In the genomic region with DNA sequence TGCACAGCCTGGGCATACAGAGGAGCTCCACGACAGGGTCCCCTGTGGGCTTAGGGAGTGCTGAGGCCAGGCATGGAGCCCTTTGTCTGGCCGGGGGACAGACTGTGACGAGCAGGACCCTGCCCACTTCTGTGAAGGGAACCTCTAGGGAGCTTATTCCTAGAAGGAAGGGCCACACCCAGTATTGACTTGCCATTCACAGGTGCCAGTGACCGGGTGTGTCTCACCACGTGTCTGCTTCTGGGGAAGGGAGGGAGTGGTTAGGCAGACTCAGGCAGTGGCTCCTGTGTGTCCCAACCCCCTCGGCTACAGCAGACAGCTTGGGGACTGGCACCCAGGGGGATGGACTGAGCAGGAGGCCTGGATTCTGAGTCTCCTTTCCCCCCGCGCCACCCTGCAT, we compare ENCODE assay signal across 12 cellular contexts. TPM values are rescaled to one million over a fixed set of nuclear protein-coding genes. Genes with fewer than 3 reads are reported as not detected.
DNase-seq lines count a peak whose midpoint lies in the region; ATAC-seq and TF ChIP-seq lines count a peak whose summit lies in the region.
"Had no signal": no experiment of that assay in that cellular context is flagged by ENCODE, and none has a peak within 500 bp of the region (broad histone marks: within the 10 kb centered on the region; RNA-seq: fewer than 3 reads in every experiment).

No MANE protein-coding gene starts in this region.

- H2AFZ ChIP-seq in osteoblast (ENCODE audit: low read length): no peak overlapping the region

- H3K9me3 ChIP-seq in osteoblast (ENCODE audit: low read depth, low read length) (no peaks in the 10 kb centered on the region), Caco-2 (no peaks in the 10 kb centered on the region)

- no peaks in the 10 kb centered on the region for H3K27me3 Mint-ChIP-seq in activated T-helper 1 cell treated with anti-CD3 and anti-CD28 coated beads, Interleukin-12 subunit alpha, Interleukin-12 subunit beta, Interleukin-2, Interleukin-4 antibody, amounts not matched to agents 30 ng/mL and 10 ng/mL and 1 ng/mL, durations not matched to agents 14 hours and 24 hours and 36 hours (ENCODE audit: insufficient read depth)
- H3K27me3 Mint-ChIP-seq in Caco-2 (ENCODE audit: insufficient read depth, unreplicated experiment): no peaks in the 10 kb centered on the region

- DNase-seq in SIG-M5 treated with dmso at 0.1 percent for 504 hours (lab: John Stamatoyannopoulos, UW; ENCODE audit: unreplicated experiment): peak; percentile 22
- DNase-seq in SIG-M5 (lab: John Stamatoyannopoulos, UW): no peak
- peak; percentile 44 for DNase-seq in NCI-H146 (lab: John Stamatoyannopoulos, UW)
- no peak for DNase-seq in activated T-helper 1 cell treated with anti-CD3 and anti-CD28 coated beads, Interleukin-12 subunit alpha, Interleukin-12 subunit beta, Interleukin-2, Interleukin-4 antibody, amounts not matched to agents 30 ng/mL and 10 ng/mL and 1 ng/mL, durations not matched to agents 14 hours and 24 hours and 36 hours (ENCODE audit: low spot score)
- DNase-seq in osteoblast (ENCODE audit: insufficient read length, low spot score, missing footprints): peak; percentile 38
- DNase-seq in Caco-2: no peak
- DNase-seq in NOMO-1 (lab: John Stamatoyannopoulos, UW; ENCODE audit: unreplicated experiment in 2 of 2): no peak
- DNase-seq: activated CD4-positive, alpha-beta T cell treated with anti-CD3 and anti-CD28 coated beads, Interleukin-2, amount 50 U/mL, for 4 hours; effector memory CD4-positive, alpha-beta T cell; stimulated activated CD4-positive, alpha-beta T cell treated with anti-CD3 and anti-CD28 coated beads, Interleukin-2, amount 100 ng/mL, for 48 hours had no signal

- peaks cover 9% of the 10 kb centered on the region for H3K36me3 Mint-ChIP-seq in activated T-helper 1 cell treated with anti-CD3 and anti-CD28 coated beads, Interleukin-12 subunit alpha, Interleukin-12 subunit beta, Interleukin-2, Interleukin-4 antibody, amounts not matched to agents 30 ng/mL and 10 ng/mL and 1 ng/mL, durations not matched to agents 14 hours and 24 hours and 36 hours (ENCODE audit: low read depth)
- H3K36me3 Mint-ChIP-seq in Caco-2 (ENCODE audit: insufficient read depth, unreplicated experiment): no peaks in the 10 kb centered on the region

- H3K36me3 ChIP-seq in osteoblast (ENCODE audit: insufficient read depth, low read length): no peaks in the 10 kb centered on the region
- no peaks in the 10 kb centered on the region for H3K36me3 ChIP-seq in Caco-2 (ENCODE audit: control insufficient read depth, insufficient read depth, low read length)

- no TSS peak for BruUV-seq in Caco-2 (replicated peaks; lab: Mats Ljungman, UMichigan)

- no peak overlapping the region for H3K4me3 Mint-ChIP-seq in activated T-helper 1 cell treated with anti-CD3 and anti-CD28 coated beads, Interleukin-12 subunit alpha, Interleukin-12 subunit beta, Interleukin-2, Interleukin-4 antibody, amounts not matched to agents 30 ng/mL and 10 ng/mL and 1 ng/mL, durations not matched to agents 14 hours and 24 hours and 36 hours
- no peak overlapping the region for H3K4me3 Mint-ChIP-seq in Caco-2 (ENCODE audit: unreplicated experiment)

- H3K27me3 ChIP-seq in osteoblast (ENCODE audit: insufficient read depth, low read length): no peaks in the 10 kb centered on the region
- H3K27me3 ChIP-seq in Caco-2 (replicated peaks; ENCODE audit: control insufficient read depth, insufficient read depth, low read length): no peaks in the 10 kb centered on the region

- H3K9me3 Mint-ChIP-seq in activated T-helper 1 cell treated with anti-CD3 and anti-CD28 coated beads, Interleukin-12 subunit alpha, Interleukin-12 subunit beta, Interleukin-2, Interleukin-4 antibody, amounts not matched to agents 30 ng/mL and 10 ng/mL and 1 ng/mL, durations not matched to agents 14 hours and 24 hours and 36 hours: no peaks in the 10 kb centered on the region
- H3K9me3 Mint-ChIP-seq in Caco-2 (ENCODE audit: unreplicated experiment): no peaks in the 10 kb centered on the region

- no peak overlapping the region for H3K4me2 ChIP-seq in osteoblast (ENCODE audit: insufficient read depth, low read length)

- intact Hi-C loops in activated T-helper 1 cell treated with anti-CD3 and anti-CD28 coated beads, Interleukin-12 subunit alpha, Interleukin-12 subunit beta, Interleukin-2, Interleukin-4 antibody, amounts not matched to agents 30 ng/mL and 10 ng/mL and 1 ng/mL, durations not matched to agents 14 hours and 24 hours and 36 hours (cut with micrococcal nuclease): no loop called here
- intact Hi-C loops in Caco-2 (cut with micrococcal nuclease; ENCODE audit: unreplicated experiment): no loop called here

- POLR2A ChIA-PET in Caco-2 (lab: Charles Lee): no interaction called here

- TF ChIP-seq CTCF in osteoblast (IDR thresholded peaks at IDR 0.05; ENCODE audit: extremely low read depth, low read depth, low read length) (no peak), Caco-2 (IDR thresholded peaks at IDR 0.05; ENCODE audit: insufficient read depth in 1 of 2, low read depth in 1 of 2, low read length in 1 of 2, severe bottlenecking in 1 of 2, unreplicated experiment in 1 of 2) (no peak)

- H4K20me1 ChIP-seq in osteoblast (ENCODE audit: insufficient read depth, low read length): peaks cover 2% of the 10 kb centered on the region

- peaks cover 19% of the 10 kb centered on the region for H3K4me1 ChIP-seq in osteoblast (ENCODE audit: insufficient read depth, low read length)
- no peaks in the 10 kb centered on the region for H3K4me1 ChIP-seq in Caco-2

- peaks cover 72% of the 10 kb centered on the region for H3K4me1 Mint-ChIP-seq in activated T-helper 1 cell treated with anti-CD3 and anti-CD28 coated beads, Interleukin-12 subunit alpha, Interleukin-12 subunit beta, Interleukin-2, Interleukin-4 antibody, amounts not matched to agents 30 ng/mL and 10 ng/mL and 1 ng/mL, durations not matched to agents 14 hours and 24 hours and 36 hours (ENCODE audit: low read depth)
- peaks cover 10% of the 10 kb centered on the region for H3K4me1 Mint-ChIP-seq in Caco-2 (ENCODE audit: low read depth, unreplicated experiment)

- H3K4me3 ChIP-seq in osteoblast (ENCODE audit: insufficient read depth, low read length): no peak overlapping the region
- H3K4me3 ChIP-seq in Caco-2 (ENCODE audit: low read depth, low read length): no peak overlapping the region

- no peak for ATAC-seq in HG03159 (IDR thresholded peaks at IDR 0.05; ENCODE audit: unreplicated experiment)

- no peaks in the 10 kb centered on the region for H3K79me2 ChIP-seq in osteoblast (ENCODE audit: insufficient read depth, low read length)

- CTCF ChIA-PET in Caco-2 (lab: Charles Lee): no interaction called here

- H3K27ac Mint-ChIP-seq in activated T-helper 1 cell treated with anti-CD3 and anti-CD28 coated beads, Interleukin-12 subunit alpha, Interleukin-12 subunit beta, Interleukin-2, Interleukin-4 antibody, amounts not matched to agents 30 ng/mL and 10 ng/mL and 1 ng/mL, durations not matched to agents 14 hours and 24 hours and 36 hours: peak overlapping the region; percentile 58
- no peak overlapping the region for H3K27ac Mint-ChIP-seq in Caco-2 (ENCODE audit: unreplicated experiment)
- H3K27ac Mint-ChIP-seq: progenitor cell of endocrine pancreas had no signal

- no peak overlapping the region for H3K27ac ChIP-seq in osteoblast (ENCODE audit: low read depth, low read length)

RNA-seq across cellular contexts. Expression of a gene that starts 57.2 kb away (rescaled TPM):
- total RNA-seq in activated T-helper 1 cell treated with anti-CD3 and anti-CD28 coated beads, Interleukin-12 subunit alpha, Interleukin-12 subunit beta, Interleukin-2, Interleukin-4 antibody, amounts not matched to agents 30 ng/mL and 10 ng/mL and 1 ng/mL, durations not matched to agents 14 hours and 24 hours and 36 hours: 158 and 161 TPM in 2 replicates
- total RNA-seq in osteoblast (1.1 and 1.8 TPM in 2 replicates), Caco-2 (2022) (8.1 and 13.2 TPM in 2 replicates)

Comparison
In these comparisons a context has a peak if more than half of its experiments do, and no peak if none do; other contexts are left out.
1. DNase-seq: peak in SIG-M5 treated with dmso at 0.1 percent for 504 hours (single experiment), NCI-H146 (single experiment) and osteoblast (single experiment); none in SIG-M5 (single experiment), activated T-helper 1 cell treated with anti-CD3 and anti-CD28 coated beads, Interleukin-12 subunit alpha, Interleukin-12 subunit beta, Interleukin-2, Interleukin-4 antibody, amounts not matched to agents 30 ng/mL and 10 ng/mL and 1 ng/mL, durations not matched to agents 14 hours and 24 hours and 36 hours (single experiment), Caco-2 (0 of 2) and NOMO-1 (0 of 2).
2. RNA of a gene that starts 57.2 kb away (total RNA-seq): 158 to 161 TPM in activated T-helper 1 cell treated with anti-CD3 and anti-CD28 coated beads, Interleukin-12 subunit alpha, Interleukin-12 subunit beta, Interleukin-2, Interleukin-4 antibody, amounts not matched to agents 30 ng/mL and 10 ng/mL and 1 ng/mL, durations not matched to agents 14 hours and 24 hours and 36 hours; 8.1 to 13.2 TPM in Caco-2 and 1.1 to 1.8 TPM in osteoblast; every median in the first group is over 10 times any median in the second.